In the genomic region with DNA sequence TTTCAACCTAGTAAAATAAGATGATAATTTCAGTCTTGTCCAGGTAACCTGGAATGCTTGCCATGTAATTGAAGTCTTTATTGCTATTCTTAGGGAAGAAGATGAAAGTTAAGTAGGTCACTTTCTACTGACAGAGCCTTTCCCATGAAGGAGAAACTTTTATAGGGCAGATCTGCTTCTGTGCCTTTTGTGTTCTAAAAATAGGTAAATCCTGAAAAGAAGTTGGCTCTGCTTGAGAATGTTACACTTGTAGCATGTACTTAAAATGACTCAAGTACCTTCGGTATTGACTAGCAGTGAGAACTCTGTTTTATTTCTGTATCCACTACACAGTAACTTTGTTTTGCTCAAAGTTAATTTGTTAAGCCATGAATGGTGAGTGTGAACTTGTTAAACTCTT, we compare ENCODE assay signal across 1 cellular context.
TF ChIP-seq lines count a peak whose summit lies in the region.

No MANE protein-coding gene starts in this region.

TF ChIP-seq in SK-N-SH treated with all-trans-retinoic acid at 6 μM for 48 hours, 23 proteins besides CTCF, POLR2A, EP300 and RAD21 (continued from another document):
- TF ChIP-seq, protein P1, sequence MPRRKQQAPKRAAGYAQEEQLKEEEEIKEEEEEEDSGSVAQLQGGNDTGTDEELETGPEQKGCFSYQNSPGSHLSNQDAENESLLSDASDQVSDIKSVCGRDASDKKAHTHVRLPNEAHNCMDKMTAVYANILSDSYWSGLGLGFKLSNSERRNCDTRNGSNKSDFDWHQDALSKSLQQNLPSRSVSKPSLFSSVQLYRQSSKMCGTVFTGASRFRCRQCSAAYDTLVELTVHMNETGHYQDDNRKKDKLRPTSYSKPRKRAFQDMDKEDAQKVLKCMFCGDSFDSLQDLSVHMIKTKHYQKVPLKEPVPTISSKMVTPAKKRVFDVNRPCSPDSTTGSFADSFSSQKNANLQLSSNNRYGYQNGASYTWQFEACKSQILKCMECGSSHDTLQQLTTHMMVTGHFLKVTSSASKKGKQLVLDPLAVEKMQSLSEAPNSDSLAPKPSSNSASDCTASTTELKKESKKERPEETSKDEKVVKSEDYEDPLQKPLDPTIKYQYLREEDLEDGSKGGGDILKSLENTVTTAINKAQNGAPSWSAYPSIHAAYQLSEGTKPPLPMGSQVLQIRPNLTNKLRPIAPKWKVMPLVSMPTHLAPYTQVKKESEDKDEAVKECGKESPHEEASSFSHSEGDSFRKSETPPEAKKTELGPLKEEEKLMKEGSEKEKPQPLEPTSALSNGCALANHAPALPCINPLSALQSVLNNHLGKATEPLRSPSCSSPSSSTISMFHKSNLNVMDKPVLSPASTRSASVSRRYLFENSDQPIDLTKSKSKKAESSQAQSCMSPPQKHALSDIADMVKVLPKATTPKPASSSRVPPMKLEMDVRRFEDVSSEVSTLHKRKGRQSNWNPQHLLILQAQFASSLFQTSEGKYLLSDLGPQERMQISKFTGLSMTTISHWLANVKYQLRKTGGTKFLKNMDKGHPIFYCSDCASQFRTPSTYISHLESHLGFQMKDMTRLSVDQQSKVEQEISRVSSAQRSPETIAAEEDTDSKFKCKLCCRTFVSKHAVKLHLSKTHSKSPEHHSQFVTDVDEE (CRISPR knock-in tag; IDR thresholded peaks at IDR 0.05): no peak
- TF ChIP-seq CSDC2 (CRISPR knock-in tag; IDR thresholded peaks at IDR 0.05): no peak
- no peak for TF ChIP-seq ZFP3 (CRISPR knock-in tag; IDR thresholded peaks at IDR 0.05)
- TF ChIP-seq ZC3H10 (CRISPR knock-in tag; IDR thresholded peaks at IDR 0.05): no peak
- TF ChIP-seq ARNTL (CRISPR knock-in tag; IDR thresholded peaks at IDR 0.05; ENCODE audit: borderline replicate concordance, low read depth): no peak
